In genomic region chr6:2733324-2733723, GRCh38 we compare ENCODE assay signal across 8 cellular contexts. TPM values are rescaled to one million over a fixed set of nuclear protein-coding genes. Genes with fewer than 3 reads are reported as not detected.
DNase-seq lines count a peak whose midpoint lies in the region; ATAC-seq and TF ChIP-seq lines count a peak whose summit lies in the region.

No MANE protein-coding gene starts in this region.

- no peaks in the 10 kb centered on the region for H3K27me3 ChIP-seq in CD8-positive, alpha-beta T cell (ENCODE audit: insufficient read depth, low read length)
- no peaks in the 10 kb centered on the region for H3K27me3 ChIP-seq in H7 (ENCODE audit: control insufficient read depth, insufficient read depth, low read length)

- peak in 3 of 7 experiments; percentile 4 to 53 (median 9) for DNase-seq in CD8-positive, alpha-beta T cell
- peak; percentile 60 for DNase-seq in mucosa of gallbladder (ENCODE audit: low spot score)
- DNase-seq in NCI-H146 treated with DMSO at 0.1 percent for 48 hours (lab: John Stamatoyannopoulos, UW; ENCODE audit: unreplicated experiment): no peak
- no peak for DNase-seq in H7

- POLR2A ChIA-PET in CD8-positive, alpha-beta T cell (lab: Charles Lee): no interaction called here

- no peak overlapping the region for H3K27ac Mint-ChIP-seq in CD8-positive, alpha-beta T cell
- H3K27ac Mint-ChIP-seq in activated T-helper 17 cell treated with anti-CD3 and anti-CD28 coated beads, Interleukin-2, amount 50 U/mL, for 72 hours: no peak overlapping the region

- peak; percentile 85 for ATAC-seq in CD8-positive, alpha-beta T cell
- ATAC-seq in GM19468 (IDR thresholded peaks at IDR 0.05; ENCODE audit: extremely low read depth, unreplicated experiment) (peak; percentile 44), HG03565 (IDR thresholded peaks at IDR 0.05; ENCODE audit: unreplicated experiment) (peak; percentile 93), HG02571 (IDR thresholded peaks at IDR 0.05; ENCODE audit: unreplicated experiment) (no peak)
- ATAC-seq in activated T-helper 17 cell treated with anti-CD3 and anti-CD28 coated beads, Interleukin-2, amount 50 U/mL, for 72 hours (replicated peaks): peak; percentile 96

- no peaks in the 10 kb centered on the region for H3K36me3 ChIP-seq in CD8-positive, alpha-beta T cell (ENCODE audit: insufficient read depth, low read length)
- H3K36me3 ChIP-seq in H7 (replicated peaks; ENCODE audit: control insufficient read depth, insufficient read depth, low read length): no peaks in the 10 kb centered on the region

- TF ChIP-seq CTCF in CD8-positive, alpha-beta T cell (IDR thresholded peaks at IDR 0.05): no peak

- intact Hi-C loops in CD8-positive, alpha-beta T cell (cut with DNase I, micrococcal nuclease): no loop called here

- no peaks in the 10 kb centered on the region for H3K9me3 ChIP-seq in CD8-positive, alpha-beta T cell (ENCODE audit: low read length)

- no peaks in the 10 kb centered on the region for H3K36me3 Mint-ChIP-seq in CD8-positive, alpha-beta T cell
- no peaks in the 10 kb centered on the region for H3K36me3 Mint-ChIP-seq in activated T-helper 17 cell treated with anti-CD3 and anti-CD28 coated beads, Interleukin-2, amount 50 U/mL, for 72 hours (ENCODE audit: low read depth)

- H3K4me3 Mint-ChIP-seq in CD8-positive, alpha-beta T cell: no peak overlapping the region
- no peak overlapping the region for H3K4me3 Mint-ChIP-seq in activated T-helper 17 cell treated with anti-CD3 and anti-CD28 coated beads, Interleukin-2, amount 50 U/mL, for 72 hours

- H3K27ac ChIP-seq in CD8-positive, alpha-beta T cell (ENCODE audit: low read depth, low read length): no peak overlapping the region

- H3K9me3 Mint-ChIP-seq in CD8-positive, alpha-beta T cell: no peaks in the 10 kb centered on the region
- no peaks in the 10 kb centered on the region for H3K9me3 Mint-ChIP-seq in activated T-helper 17 cell treated with anti-CD3 and anti-CD28 coated beads, Interleukin-2, amount 50 U/mL, for 72 hours

- H3K4me3 ChIP-seq in CD8-positive, alpha-beta T cell (ENCODE audit: low read depth, low read length): no peak overlapping the region
- H3K4me3 ChIP-seq in H7 (ENCODE audit: insufficient read depth, low read depth, low read length): no peak overlapping the region

- no peaks in the 10 kb centered on the region for H3K4me1 Mint-ChIP-seq in CD8-positive, alpha-beta T cell (ENCODE audit: low read depth)
- H3K4me1 Mint-ChIP-seq in activated T-helper 17 cell treated with anti-CD3 and anti-CD28 coated beads, Interleukin-2, amount 50 U/mL, for 72 hours: peaks cover 4% of the 10 kb centered on the region

- H3K4me1 ChIP-seq in CD8-positive, alpha-beta T cell (ENCODE audit: insufficient read depth, low read length): no peaks in the 10 kb centered on the region

- CTCF ChIA-PET in CD8-positive, alpha-beta T cell (lab: Charles Lee): interaction anchor here (1.3 to 2.1 kb wide), 2 partner anchors 8 to 17 kb away, joined by 4 to 10 read pairs; no protein-coding TSS in a partner anchor

- H3K27me3 Mint-ChIP-seq in CD8-positive, alpha-beta T cell (ENCODE audit: low read depth): peaks cover 2% of the 10 kb centered on the region
- peaks cover 12% of the 10 kb centered on the region for H3K27me3 Mint-ChIP-seq in activated T-helper 17 cell treated with anti-CD3 and anti-CD28 coated beads, Interleukin-2, amount 50 U/mL, for 72 hours

RNA-seq across cellular contexts. Expression of gene MYLK4, which starts 17.4 kb away (rescaled TPM):
- total RNA-seq in CD8-positive, alpha-beta T cell: under 1 TPM; 0.61 to 0.71 TPM
- total RNA-seq in activated T-helper 17 cell treated with anti-CD3 and anti-CD28 coated beads, Interleukin-2, amount 50 U/mL, for 72 hours: under 1 TPM; 0.21 to 0.28 TPM
- 0.63 TPM for total RNA-seq in mucosa of gallbladder
- total RNA-seq in H7 (2014; rRNA removed; shearing (Covaris generic)): 0.03 and 0.07 TPM in 2 replicates

RNA-seq across cellular contexts. Expression of gene WRNIP1, which starts 31.9 kb away (rescaled TPM):
- 10 to 100 TPM; 21.3 to 23.0 TPM for total RNA-seq in CD8-positive, alpha-beta T cell
- total RNA-seq in activated T-helper 17 cell treated with anti-CD3 and anti-CD28 coated beads, Interleukin-2, amount 50 U/mL, for 72 hours: 10 to 100 TPM; 30.4 to 48.5 TPM
- 47.4 TPM for total RNA-seq in mucosa of gallbladder
- total RNA-seq in H7 (2014; rRNA removed; shearing (Covaris generic)): 50.5 and 56.1 TPM in 2 replicates
